Comparison of ENCODE assay signal across 8 cellular contexts in genomic region chr9:2655411-2655901, GRCh38. TPM values are rescaled to one million over a fixed set of nuclear protein-coding genes. Genes with fewer than 3 reads are reported as not detected.
DNase-seq lines count a peak whose midpoint lies in the region; ATAC-seq and TF ChIP-seq lines count a peak whose summit lies in the region.

No MANE protein-coding gene starts in this region.

- H3K27ac Mint-ChIP-seq in activated naive CD4-positive, alpha-beta T cell treated with anti-CD3 and anti-CD28 coated beads, Interleukin-2, amount 50 U/mL, for 24 hours: peak overlapping the region; percentile 6

- no peak for DNase-seq in activated CD4-positive, CD25-positive, alpha-beta regulatory T cell (lab: John Stamatoyannopoulos, UW)
- DNase-seq in KBM-7 (peak; percentile 8), kidney epithelial cell (ENCODE audit: low read depth) (peak; percentile 62), HEK293T (ENCODE audit: extremely low spot score) (no peak), NCI-H526 (lab: John Stamatoyannopoulos, UW) (no peak), hepatocyte (ENCODE audit: low spot score) (no peak)

- H3K27ac ChIP-seq in hepatocyte: no peak overlapping the region

- in situ Hi-C loops in KBM-7 (cut with MboI; ENCODE audit: low pct_unique_long_range_greater_than_20kb, low sequenced_read_pairs): no loop called here

- H3K27me3 ChIP-seq in kidney epithelial cell (ENCODE audit: control insufficient read depth, insufficient read depth, low read length) (no peaks in the 10 kb centered on the region), hepatocyte (no peaks in the 10 kb centered on the region)

- no peak overlapping the region for H2AFZ ChIP-seq in hepatocyte

- no peak for TF ChIP-seq CTCF in kidney epithelial cell (IDR thresholded peaks at IDR 0.05; ENCODE audit: insufficient read depth, low read length, poor library complexity, severe bottlenecking)
- no peak for TF ChIP-seq CTCF in hepatocyte (IDR thresholded peaks at IDR 0.05; ENCODE audit: poor library complexity)

- H3K9me2 ChIP-seq in hepatocyte (replicated peaks; ENCODE audit: insufficient read depth): no peaks in the 10 kb centered on the region

- H3K36me3 ChIP-seq in kidney epithelial cell (ENCODE audit: control insufficient read depth, insufficient read depth, low read length) (peaks cover 2% of the 10 kb centered on the region), hepatocyte (replicated peaks; ENCODE audit: insufficient read depth, low read depth) (no peaks in the 10 kb centered on the region)

- no peak overlapping the region for H3K4me2 ChIP-seq in hepatocyte

- no peaks in the 10 kb centered on the region for H3K27me3 Mint-ChIP-seq in activated naive CD4-positive, alpha-beta T cell treated with anti-CD3 and anti-CD28 coated beads, Interleukin-2, amount 50 U/mL, for 24 hours

- H3K4me1 ChIP-seq in hepatocyte (ENCODE audit: insufficient read depth): no peaks in the 10 kb centered on the region

- peak; percentile 86 to 91 for ATAC-seq in activated CD4-positive, CD25-positive, alpha-beta regulatory T cell treated with anti-CD3 and anti-CD28 coated beads, Interleukin-2, amount 50 U/mL, for 24 hours

- H3K9me3 ChIP-seq in hepatocyte (ENCODE audit: low read depth): no peaks in the 10 kb centered on the region

- 57% methylated on average over 3 of the region's 3 CpGs for WGBS in hepatocyte (ENCODE audit: low lambda C conversion rate, missing lambda C conversion rate)

- peaks cover 16% of the 10 kb centered on the region for H3K4me1 Mint-ChIP-seq in activated naive CD4-positive, alpha-beta T cell treated with anti-CD3 and anti-CD28 coated beads, Interleukin-2, amount 50 U/mL, for 24 hours

- H3K9me3 Mint-ChIP-seq in activated naive CD4-positive, alpha-beta T cell treated with anti-CD3 and anti-CD28 coated beads, Interleukin-2, amount 50 U/mL, for 24 hours: no peaks in the 10 kb centered on the region

- peaks cover 7% of the 10 kb centered on the region for H3K36me3 Mint-ChIP-seq in activated naive CD4-positive, alpha-beta T cell treated with anti-CD3 and anti-CD28 coated beads, Interleukin-2, amount 50 U/mL, for 24 hours

- no peaks in the 10 kb centered on the region for H4K20me1 ChIP-seq in hepatocyte (ENCODE audit: insufficient read depth, poor library complexity, severe bottlenecking)

- H3K4me3 ChIP-seq in kidney epithelial cell (ENCODE audit: low read depth, low read length) (no peak overlapping the region), hepatocyte (no peak overlapping the region)

- no peak overlapping the region for H3K4me3 Mint-ChIP-seq in activated naive CD4-positive, alpha-beta T cell treated with anti-CD3 and anti-CD28 coated beads, Interleukin-2, amount 50 U/mL, for 24 hours

- no peaks in the 10 kb centered on the region for H3K79me2 ChIP-seq in hepatocyte

- POLR2A ChIA-PET in HEK293T (lab: Yijun Ruan, JAX): no interaction called here

- CTCF ChIA-PET in HEK293T (lab: Yijun Ruan, JAX): no interaction called here

TF ChIP-seq in HEK293T, 16 proteins besides CTCF, POLR2A, EP300 and RAD21:
- TF ChIP-seq TARDBP (IDR thresholded peaks at IDR 0.05) (no peak), FOXK2 (IDR thresholded peaks at IDR 0.05) (no peak), L3MBTL2 (conservative IDR thresholded peaks at IDR 0.05) (no peak), ZNF384 (IDR thresholded peaks at IDR 0.05) (no peak), ELF4 (IDR thresholded peaks at IDR 0.05) (no peak), SUZ12 (IDR thresholded peaks at IDR 0.05) (no peak), SP1 (IDR thresholded peaks at IDR 0.05) (no peak), CTBP1 (IDR thresholded peaks at IDR 0.05; ENCODE audit: borderline replicate concordance) (no peak), BHLHE40 (IDR thresholded peaks at IDR 0.05; ENCODE audit: borderline replicate concordance) (no peak), LEF1 (IDR thresholded peaks at IDR 0.05; ENCODE audit: borderline replicate concordance) (no peak), ARNT (IDR thresholded peaks at IDR 0.05) (no peak), FOXM1 (IDR thresholded peaks at IDR 0.05; ENCODE audit: borderline replicate concordance) (no peak), NFRKB (IDR thresholded peaks at IDR 0.05) (no peak), FOXA1 (IDR thresholded peaks at IDR 0.05) (no peak), HDGF (IDR thresholded peaks at IDR 0.05; ENCODE audit: borderline replicate concordance) (no peak), PKNOX1 (IDR thresholded peaks at IDR 0.05) (no peak)

RNA-seq across cellular contexts. Expression of gene VLDLR, which starts 33.9 kb away (rescaled TPM):
- total RNA-seq in kidney epithelial cell (28.5 and 31.3 TPM in 2 replicates), hepatocyte (20.4 and 22.5 TPM in 2 replicates)
- 12.2 and 15.8 TPM in 2 replicates for polyA plus RNA-seq in hepatocyte

Comparison
In these comparisons a context has a peak if more than half of its experiments do, and no peak if none do; other contexts are left out.
1. DNase-seq: peak in KBM-7 (single experiment) and kidney epithelial cell (single experiment); none in activated CD4-positive, CD25-positive, alpha-beta regulatory T cell (0 of 4), HEK293T (single experiment), NCI-H526 (0 of 2) and hepatocyte (single experiment).